ENCODE assay signal across 10 cellular contexts in genomic region chr3:73055583-73056364, GRCh38. TPM values are rescaled to one million over a fixed set of nuclear protein-coding genes. Genes with fewer than 3 reads are reported as not detected.
DNase-seq lines count a peak whose midpoint lies in the region; ATAC-seq and TF ChIP-seq lines count a peak whose summit lies in the region.
"Had no signal": no experiment of that assay in that cellular context is flagged by ENCODE, and none has a peak within 500 bp of the region (broad histone marks: within the 10 kb centered on the region; RNA-seq: fewer than 3 reads in every experiment).

No MANE protein-coding gene starts in this region.

- H3K36me3 ChIP-seq in body of pancreas (replicated peaks in 1 of 2; ENCODE audit: insufficient read depth in 1 of 2, low read depth in 2 of 2), result no peaks in the 10 kb centered on the region
- H3K36me3 ChIP-seq in transverse colon, result peaks cover 0 to under 1% (median 0%) of the 10 kb centered on the region in 4 donors

- H3K27me3 ChIP-seq in body of pancreas (no peaks in the 10 kb centered on the region), transverse colon (no peaks in the 10 kb centered on the region)

- no peak for TF ChIP-seq EP300 in transverse colon (IDR thresholded peaks at IDR 0.05; ENCODE audit: low read depth)

- 50 to 52% methylated on average over 10 of the region's 10 CpGs for WGBS in body of pancreas, 2 donors
- WGBS in transverse colon (ENCODE audit: low coverage in 1 of 2), 2 donors, result 30 to 40% methylated on average over 4 to 10 of the region's 10 CpGs

- intact Hi-C loops in Right ventricle myocardium superior (cut with DNase I) (loop anchor here (2.0 kb wide), 1 partner anchor 117 kb away; no protein-coding TSS in a partner anchor), cardiac septum (cut with DNase I) (loop anchor here (1.0 to 10.0 kb wide), 3 partner anchors 58 to 211 kb away; partner anchors contain the start of genes PPP4R2 and SHQ1), body of pancreas (cut with DNase I) (loop anchor here (10.0 kb wide), 2 partner anchors 111 to 191 kb away; no protein-coding TSS in a partner anchor), left colon (cut with DNase I, micrococcal nuclease) (loop anchor here in 1 of 2 donors (10.0 kb wide), 2 partner anchors 121 to 211 kb away; partner anchors contain the start of gene SHQ1), transverse colon (cut with DNase I; ENCODE audit: low total_unique reads) (loop anchor here (5.0 kb wide), 1 partner anchor 118 kb away; no protein-coding TSS in a partner anchor)

- TF ChIP-seq CTCF in body of pancreas (IDR thresholded peaks at IDR 0.05), result no peak
- no peak for TF ChIP-seq CTCF in transverse colon (IDR thresholded peaks at IDR 0.05)

- H3K4me1 ChIP-seq in body of pancreas (no peaks in the 10 kb centered on the region), transverse colon (peaks cover 8 to 28% (median 23%) of the 10 kb centered on the region in 4 donors)

- H3K9me3 ChIP-seq in body of pancreas (no peaks in the 10 kb centered on the region), transverse colon (no peaks in the 10 kb centered on the region)

- no peak for TF ChIP-seq POLR2A in body of pancreas (IDR thresholded peaks at IDR 0.05)
- no peak for TF ChIP-seq POLR2A in transverse colon (IDR thresholded peaks at IDR 0.05)

- DNase-seq in Right ventricle myocardium superior (no peak), cardiac septum (ENCODE audit: low spot score) (no peak), body of pancreas (no peak), left colon (no peak), transverse colon (no peak), D341Med (ENCODE audit: low spot score) (no peak)
- DNase-seq: activated CD4-positive, CD25-positive, alpha-beta regulatory T cell; GF-D8 had no signal

- H3K4me3 ChIP-seq in body of pancreas (no peak overlapping the region), transverse colon (no peak overlapping the region)

- H3K27ac ChIP-seq in body of pancreas (peak overlapping the region in 1 of 4 donors; percentile 38), transverse colon (peak overlapping the region in 3 of 4 donors; percentile 18 to 52 (median 49))

- ATAC-seq in Right ventricle myocardium superior (ENCODE audit: poor library complexity) (peak; percentile 34), body of pancreas (peak; percentile 42), left colon (peak; percentile 23), GM18868 (IDR thresholded peaks at IDR 0.05; ENCODE audit: unreplicated experiment) (no peak), GM18502 (IDR thresholded peaks at IDR 0.05; ENCODE audit: poor library complexity, unreplicated experiment) (no peak)

- in situ Hi-C loops in transverse colon (cut with MboI; ENCODE audit: low pct_ligation_motif_present in 1 of 4, low pct_unique_long_range_greater_than_20kb in 1 of 4, low sequenced_read_pairs in 3 of 4), result loop anchor here in 3 of 4 donors (5.0 to 25.0 kb wide), 4 partner anchors 118 to 1343 kb away; partner anchors contain the start of gene SHQ1 (in 1 of the 3)

RNA-seq across cellular contexts. Expression of gene EBLN2, which starts 5.7 kb away (rescaled TPM):
- total RNA-seq in Right ventricle myocardium superior, result 1.2 TPM
- total RNA-seq in cardiac septum, result 1.9 TPM
- total RNA-seq in body of pancreas, result 10 to 100 TPM in 1 of 2 donors, 1 to 10 TPM in 1; 6.7 to 11.5 TPM
- 1 to 10 TPM; 3.2 to 5.3 TPM for total RNA-seq in left colon
- 10 to 100 TPM in 3 of 4 donors, 1 to 10 TPM in 1; 4.5 to 19.4 (median 13.7) TPM for total RNA-seq in transverse colon

RNA-seq across cellular contexts. Expression of gene PPP4R2, which starts 59.2 kb away (rescaled TPM):
- total RNA-seq in Right ventricle myocardium superior (58.6 TPM), cardiac septum (46.6 TPM), body of pancreas (10 to 100 TPM; 21.5 to 28.0 TPM), left colon (10 to 100 TPM; 76.9 to 90.2 TPM), transverse colon (10 to 100 TPM; 14.5 to 55.6 (median 36.9) TPM)

Comparison
In these comparisons a context has a peak if more than half of its experiments do, and no peak if none do; other contexts are left out.
1. ATAC-seq: peak in Right ventricle myocardium superior (single experiment), body of pancreas (single experiment) and left colon (single experiment); none in GM18868 (single experiment) and GM18502 (single experiment).